Comparison of ENCODE assay signal across 8 cellular contexts in the genomic region with DNA sequence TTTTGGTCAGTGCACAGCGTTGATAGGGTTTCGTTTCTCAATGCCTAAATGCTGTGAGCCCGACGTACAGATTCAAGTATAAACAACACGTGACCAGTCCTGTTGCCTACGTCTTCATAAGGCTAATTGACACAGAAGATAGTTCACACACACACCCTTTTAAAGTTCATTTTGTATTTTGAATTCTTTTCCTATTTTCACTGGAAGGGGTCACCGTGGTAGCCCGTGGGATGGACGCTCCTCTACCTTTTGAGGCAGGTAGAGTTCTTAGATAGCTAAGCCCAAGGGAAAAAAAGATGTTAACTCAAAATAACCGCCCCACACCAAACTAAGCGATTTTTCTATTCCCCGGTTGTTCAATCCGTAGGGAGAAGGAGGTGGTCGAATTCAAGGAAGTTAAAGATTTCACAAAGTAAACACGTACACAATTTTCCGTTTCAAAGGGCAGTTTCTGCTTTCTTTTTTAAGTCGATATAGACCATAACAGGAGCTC. TPM values are rescaled to one million over a fixed set of nuclear protein-coding genes. Genes with fewer than 3 reads are reported as not detected.
A peak's percentile ranks its signal among the peaks of the same experiment; 100 is the strongest.
DNase-seq lines count a peak whose midpoint lies in the region; ATAC-seq and TF ChIP-seq lines count a peak whose summit lies in the region.

No MANE protein-coding gene starts in this region.

- TF ChIP-seq CTCF in HCT116 (IDR thresholded peaks at IDR 0.05 in 2 of 3, conservative IDR thresholded peaks at IDR 0.05 in 1 of 3; ENCODE audit: borderline replicate concordance in 1 of 3, insufficient read depth in 1 of 3, low read depth in 2 of 3, low read length in 2 of 3) (no peak), MM.1S (IDR thresholded peaks at IDR 0.05; ENCODE audit: low read length) (no peak), coronary artery (IDR thresholded peaks at IDR 0.05) (no peak)

- H3K4ac ChIP-seq in mesendoderm (ENCODE audit: low read depth, low read length), result peak overlapping the region; percentile 85

- H3K79me2 ChIP-seq in HCT116 (ENCODE audit: insufficient read depth, low read length) (peaks cover 54% of the 10 kb centered on the region), MM.1S (ENCODE audit: low read length) (peaks cover 53% of the 10 kb centered on the region), mesendoderm (ENCODE audit: control insufficient read depth, insufficient read depth, low read length) (peaks cover 50% of the 10 kb centered on the region)

- peak overlapping the region; percentile 78 for H2AK5ac ChIP-seq in mesendoderm (ENCODE audit: low read length)

- H3K4me3 ChIP-seq in HCT116 (replicated peaks in 1 of 2; ENCODE audit: low read depth in 1 of 2, low read length in 2 of 2) (peak overlapping the region; percentile 81 to 88), MM.1S (ENCODE audit: low read length) (peak overlapping the region; percentile 85), coronary artery (peak overlapping the region; percentile 97), mesendoderm (ENCODE audit: low read length) (peak overlapping the region; percentile 99)

- H3K4me2 ChIP-seq in HCT116 (ENCODE audit: low read length), result peak overlapping the region; percentile 91
- peak overlapping the region; percentile 85 for H3K4me2 ChIP-seq in MM.1S (ENCODE audit: low read depth, low read length)
- H3K4me2 ChIP-seq in mesendoderm (ENCODE audit: low read length), result peak overlapping the region; percentile 74

- peak; percentile 18 for DNase-seq in stimulated activated CD4-positive, alpha-beta T cell treated with anti-CD3 and anti-CD28 coated beads, Interleukin-2, amount 100 ng/mL, for 4 hours (ENCODE audit: low read depth)
- DNase-seq in stimulated activated CD4-positive, alpha-beta T cell treated with anti-CD3 and anti-CD28 coated beads, Interleukin-12 subunit alpha, Interleukin-12 subunit beta, amount 100 ng/mL, for 4 hours, result no peak
- DNase-seq in HCT116 (ENCODE audit: low read depth, low spot score), result peak; percentile 31
- DNase-seq in MM.1S, result peak; percentile 85
- DNase-seq in T-helper 17 cell, result peak in 1 of 3 donors; percentile 24
- no peak for DNase-seq in coronary artery (ENCODE audit: low spot score)
- DNase-seq in mesendoderm, result peak; percentile 55

- H2BK120ac ChIP-seq in mesendoderm (ENCODE audit: low read depth, low read length), result peak overlapping the region; percentile 79

- H3K27me3 ChIP-seq in HCT116 (ENCODE audit: insufficient read depth, low read length), result no peaks in the 10 kb centered on the region
- no peaks in the 10 kb centered on the region for H3K27me3 ChIP-seq in MM.1S (replicated peaks; ENCODE audit: insufficient read depth, low read length)
- no peaks in the 10 kb centered on the region for H3K27me3 ChIP-seq in mesendoderm (ENCODE audit: insufficient read depth, low read length, poor library complexity)

- H3K18ac ChIP-seq in mesendoderm (ENCODE audit: low read length), result peak overlapping the region; percentile 96

- H3K9me3 ChIP-seq in HCT116 (ENCODE audit: control insufficient read depth in 1 of 2, insufficient read depth in 1 of 2, low read depth in 1 of 2, low read length in 2 of 2) (no peaks in the 10 kb centered on the region), MM.1S (replicated peaks; ENCODE audit: insufficient read depth, low read length) (no peaks in the 10 kb centered on the region), T-helper 17 cell (ENCODE audit: control insufficient read depth, low read length, poor library complexity, severe bottlenecking) (no peaks in the 10 kb centered on the region)

- no peak overlapping the region for H2BK15ac ChIP-seq in mesendoderm (replicated peaks; ENCODE audit: low read depth)

- H3K4me1 Mint-ChIP-seq in T-helper 17 cell, result peaks cover 46% of the 10 kb centered on the region

- peaks cover 28% of the 10 kb centered on the region for H3F3A ChIP-seq in MM.1S (ENCODE audit: insufficient read depth, low read length)

- peaks cover 2% of the 10 kb centered on the region for H3K79me1 ChIP-seq in mesendoderm (ENCODE audit: low read length)

- H3K9ac ChIP-seq in HCT116 (ENCODE audit: low read length) (peak overlapping the region; percentile 89), MM.1S (ENCODE audit: low read length) (peak overlapping the region; percentile 97), mesendoderm (ENCODE audit: low read length) (peak overlapping the region; percentile 99)

- peaks cover 4% of the 10 kb centered on the region; the same call in 1 of the 2 replicates for H4K20me1 ChIP-seq in HCT116 (ENCODE audit: insufficient read depth)
- peaks cover 17% of the 10 kb centered on the region for H4K20me1 ChIP-seq in MM.1S (ENCODE audit: insufficient read depth, low read length)

- CTCF ChIA-PET in HCT116 (lab: Charles Lee), result interaction anchor here (1.9 kb wide), 1 partner anchor 44 kb away, joined by 7 read pairs; no protein-coding TSS in a partner anchor

- H2BK5ac ChIP-seq in mesendoderm (ENCODE audit: low read length), result peak overlapping the region; percentile 92

- H3K4me1 ChIP-seq in HCT116 (ENCODE audit: control insufficient read depth in 1 of 2, insufficient read depth in 2 of 2, low read length in 2 of 2) (peaks cover 16 to 28% of the 10 kb centered on the region in 2 experiments; a peak in 3 of 4 replicates), MM.1S (ENCODE audit: low read length) (peaks cover 16% of the 10 kb centered on the region), mesendoderm (ENCODE audit: control insufficient read depth, low read depth, low read length) (peaks cover 4% of the 10 kb centered on the region)

- H3K9me2 ChIP-seq in HCT116 (ENCODE audit: insufficient read depth) (no peaks in the 10 kb centered on the region), MM.1S (replicated peaks; ENCODE audit: insufficient read depth, low read length) (no peaks in the 10 kb centered on the region)

- H3K23ac ChIP-seq in mesendoderm (ENCODE audit: low read length), result no peak overlapping the region

- peak overlapping the region; percentile 98 for H3K56ac ChIP-seq in mesendoderm (ENCODE audit: low read length)

- H3K36me3 Mint-ChIP-seq in T-helper 17 cell (ENCODE audit: low read depth), result no peaks in the 10 kb centered on the region

- intact Hi-C loops in HCT116 (cut with micrococcal nuclease), result loop anchor here (5.0 kb wide), 1 partner anchor 217 kb away; a partner anchor contains a TSS

- RAD21 ChIA-PET in HCT116 (lab: Charles Lee; ENCODE audit: low non-redundant PET in 1 of 2, low total read pairs in 2 of 2, uncharacterized antibody in 2 of 2, unreplicated experiment in 2 of 2), result no interaction called here

- peak overlapping the region; percentile 99 for H3K27ac Mint-ChIP-seq in T-helper 17 cell

- no peaks in the 10 kb centered on the region for H3K27me3 Mint-ChIP-seq in T-helper 17 cell

- H3K27ac ChIP-seq in HCT116 (ENCODE audit: low read depth, low read length), result peak overlapping the region; percentile 89
- H3K27ac ChIP-seq in MM.1S (ENCODE audit: low read length), result peak overlapping the region; percentile 98
- peak overlapping the region; percentile 99 for H3K27ac ChIP-seq in coronary artery
- peak overlapping the region; percentile 100 for H3K27ac ChIP-seq in mesendoderm (ENCODE audit: low read depth, low read length)
- H3K27ac ChIP-seq in temporal lobe (ENCODE audit: low read depth, low read length), result peak overlapping the region; percentile 92

- no peak overlapping the region for H4K8ac ChIP-seq in mesendoderm (ENCODE audit: low read depth, low read length)

- WGBS in mesendoderm (ENCODE audit: extremely low coverage, insufficient coverage, low lambda C conversion rate), result no CpG with 5 or more reads among the region's 17 CpGs

- ATAC-seq in HCT116 (0 out of 2 replicates have a peak, but pooled peaks have one; percentile 10), T-helper 17 cell (peak; percentile 47)

- no peak overlapping the region for H2AFZ ChIP-seq in HCT116 (ENCODE audit: low read depth, low read length, poor library complexity, severe bottlenecking)
- H2AFZ ChIP-seq in MM.1S (ENCODE audit: low read length), result peak overlapping the region; percentile 24; the same call in 1 of the 2 replicates

- H4K5ac ChIP-seq in mesendoderm (ENCODE audit: low read length), result no peak overlapping the region

- POLR2A ChIA-PET in HCT116 (lab: Charles Lee), result no interaction called here

- H3K36me3 ChIP-seq in HCT116 (ENCODE audit: control insufficient read depth in 1 of 2, insufficient read depth in 2 of 2, low read length in 2 of 2) (no peaks in the 10 kb centered on the region), MM.1S (replicated peaks; ENCODE audit: insufficient read depth, low read length) (no peaks in the 10 kb centered on the region), mesendoderm (ENCODE audit: control insufficient read depth, insufficient read depth, low read length) (no peaks in the 10 kb centered on the region)

- TF ChIP-seq RAD21 in HCT116 (IDR thresholded peaks at IDR 0.05; ENCODE audit: low read depth), result no peak

- no TSS peak for BruUV-seq in HCT116 (replicated peaks; lab: Mats Ljungman, UMichigan)

- no peak for TF ChIP-seq POLR2A in HCT116 (IDR thresholded peaks at IDR 0.05; ENCODE audit: borderline replicate concordance, extremely low read depth, insufficient read depth, insufficient read length)

- H3K4me3 Mint-ChIP-seq in T-helper 17 cell, result peak overlapping the region; percentile 96

TF ChIP-seq in HCT116, 20 proteins besides CTCF, POLR2A, EP300 and RAD21:
- TF ChIP-seq EGR1 (IDR thresholded peaks at IDR 0.05; ENCODE audit: low read depth), result no peak
- no peak for TF ChIP-seq SRF (IDR thresholded peaks at IDR 0.05; ENCODE audit: low read depth)
- TF ChIP-seq POLR2AphosphoS5 (IDR thresholded peaks at IDR 0.05; ENCODE audit: low read depth, low read length), result 0 out of 2 replicates have a peak, but pooled peaks have one; percentile 18
- TF ChIP-seq, protein P1, sequence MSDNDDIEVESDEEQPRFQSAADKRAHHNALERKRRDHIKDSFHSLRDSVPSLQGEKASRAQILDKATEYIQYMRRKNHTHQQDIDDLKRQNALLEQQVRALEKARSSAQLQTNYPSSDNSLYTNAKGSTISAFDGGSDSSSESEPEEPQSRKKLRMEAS (IDR thresholded peaks at IDR 0.05), result peak; percentile 55; the same call in 1 of the 2 replicates
- TF ChIP-seq SIN3A (IDR thresholded peaks at IDR 0.05; ENCODE audit: low read depth), result 0 out of 2 replicates have a peak, but pooled peaks have one; percentile 15
- TF ChIP-seq EZH2 (IDR thresholded peaks at IDR 0.05), result no peak
TF ChIP-seq in HCT116: peak in this region for 3.

RNA-seq across cellular contexts. Expression of a gene that starts 1.0 kb away (rescaled TPM):
- 29.0 TPM for total RNA-seq in HCT116 (2021; ENCODE audit: unreplicated experiment)
- 18.0 and 19.9 TPM in 2 replicates for polyA plus RNA-seq in HCT116 (2012)
- total RNA-seq in T-helper 17 cell, result 100 to 1,000 TPM; 118 to 129 TPM
- polyA plus RNA-seq in mesendoderm (2013, experiment 1 of 2), result 24.2 TPM
- polyA plus RNA-seq in mesendoderm (2013, experiment 2 of 2), result 23.9 TPM
- 91.7 TPM for total RNA-seq in temporal lobe

Comparison
In these comparisons a context has a peak if more than half of its experiments do, and no peak if none do; other contexts are left out.
1. DNase-seq: peak in stimulated activated CD4-positive, alpha-beta T cell treated with anti-CD3 and anti-CD28 coated beads, Interleukin-2, amount 100 ng/mL, for 4 hours (single experiment), HCT116 (single experiment), MM.1S (single experiment) and mesendoderm (single experiment); none in stimulated activated CD4-positive, alpha-beta T cell treated with anti-CD3 and anti-CD28 coated beads, Interleukin-12 subunit alpha, Interleukin-12 subunit beta, amount 100 ng/mL, for 4 hours (single experiment) and coronary artery (single experiment).
2. Peak in every context shown above with its lines, with median percentiles within 50 percentile points of each other: H3K27ac ChIP-seq, H3K4me2 ChIP-seq, H3K4me3 ChIP-seq and H3K9ac ChIP-seq.